ENCODE assay signal across 8 cellular contexts in genomic region chr10:91409069-91409868, GRCh38. TPM values are rescaled to one million over a fixed set of nuclear protein-coding genes. Genes with fewer than 3 reads are reported as not detected.
A peak's percentile ranks its signal among the peaks of the same experiment; 100 is the strongest.
DNase-seq lines count a peak whose midpoint lies in the region; ATAC-seq and TF ChIP-seq lines count a peak whose summit lies in the region.

No MANE protein-coding gene starts in this region.

- no peaks in the 10 kb centered on the region for H3K27me3 ChIP-seq in neural progenitor cell
- no peaks in the 10 kb centered on the region for H3K27me3 ChIP-seq in upper lobe of right lung

- H3K4me3 ChIP-seq in neural progenitor cell: peak overlapping the region; percentile 62
- H3K4me3 ChIP-seq in upper lobe of right lung: peak overlapping the region; percentile 89

- H3K4me1 ChIP-seq in neural progenitor cell (peaks cover 49% of the 10 kb centered on the region), upper lobe of right lung (peaks cover 1% of the 10 kb centered on the region)

- H3K79me2 ChIP-seq in neural progenitor cell (ENCODE audit: low read depth): peaks cover 47% of the 10 kb centered on the region

- TF ChIP-seq CTCF in neural progenitor cell (IDR thresholded peaks at IDR 0.05) (no peak), upper lobe of right lung (IDR thresholded peaks at IDR 0.05) (no peak)

- peaks cover 40% of the 10 kb centered on the region for H3F3A ChIP-seq in neural progenitor cell (ENCODE audit: low read depth)

- peak overlapping the region; percentile 96 for H3K27ac ChIP-seq in neural progenitor cell
- H3K27ac ChIP-seq in upper lobe of right lung: peak overlapping the region; percentile 100

- peak; percentile 84 for DNase-seq in DMS 273 (lab: John Stamatoyannopoulos, UW; ENCODE audit: unreplicated experiment)
- peak; percentile 84 for DNase-seq in NCI-H748 (lab: John Stamatoyannopoulos, UW; ENCODE audit: unreplicated experiment)
- peak; percentile 47 for DNase-seq in germinal center (ENCODE audit: low spot score)
- DNase-seq in neural progenitor cell (ENCODE audit: low spot score): peak; percentile 82
- peak; percentile 88 for DNase-seq in upper lobe of right lung

- peak overlapping the region; percentile 61 for H2AFZ ChIP-seq in neural progenitor cell (replicated peaks)

- H3K27ac Mint-ChIP-seq in activated naive CD4-positive, alpha-beta T cell treated with anti-CD3 and anti-CD28 coated beads, Interleukin-2, amount 50 U/mL, for 24 hours: peak overlapping the region; percentile 77
- peak overlapping the region; percentile 87 for H3K27ac Mint-ChIP-seq in neural progenitor cell

- intact Hi-C loops in upper lobe of right lung (cut with DNase I): no loop called here

- H3K9me3 Mint-ChIP-seq in activated naive CD4-positive, alpha-beta T cell treated with anti-CD3 and anti-CD28 coated beads, Interleukin-2, amount 50 U/mL, for 24 hours: no peaks in the 10 kb centered on the region
- H3K9me3 Mint-ChIP-seq in neural progenitor cell: peaks cover 2% of the 10 kb centered on the region

- H3K27me3 Mint-ChIP-seq in activated naive CD4-positive, alpha-beta T cell treated with anti-CD3 and anti-CD28 coated beads, Interleukin-2, amount 50 U/mL, for 24 hours: no peaks in the 10 kb centered on the region
- peaks cover 2% of the 10 kb centered on the region for H3K27me3 Mint-ChIP-seq in neural progenitor cell (ENCODE audit: insufficient read depth, low read depth)

- no peaks in the 10 kb centered on the region for H3K36me3 Mint-ChIP-seq in activated naive CD4-positive, alpha-beta T cell treated with anti-CD3 and anti-CD28 coated beads, Interleukin-2, amount 50 U/mL, for 24 hours
- H3K36me3 Mint-ChIP-seq in neural progenitor cell: no peaks in the 10 kb centered on the region

- peak overlapping the region; percentile 88 for H3K4me2 ChIP-seq in neural progenitor cell

- peak overlapping the region; percentile 78 for H3K4me3 Mint-ChIP-seq in activated naive CD4-positive, alpha-beta T cell treated with anti-CD3 and anti-CD28 coated beads, Interleukin-2, amount 50 U/mL, for 24 hours
- peak overlapping the region; percentile 88 for H3K4me3 Mint-ChIP-seq in neural progenitor cell

- H3K9me3 ChIP-seq in neural progenitor cell (ENCODE audit: low read depth) (no peaks in the 10 kb centered on the region), upper lobe of right lung (no peaks in the 10 kb centered on the region)

- no peaks in the 10 kb centered on the region for H3K36me3 ChIP-seq in neural progenitor cell
- no peaks in the 10 kb centered on the region for H3K36me3 ChIP-seq in upper lobe of right lung

- H3K9ac ChIP-seq in neural progenitor cell: peak overlapping the region; percentile 74

- peaks cover 26% of the 10 kb centered on the region for H4K20me1 ChIP-seq in neural progenitor cell (ENCODE audit: low read depth)

- ATAC-seq in GM19455 (IDR thresholded peaks at IDR 0.05; ENCODE audit: unreplicated experiment) (peak; percentile 40), HG03558 (IDR thresholded peaks at IDR 0.05; ENCODE audit: extremely low read depth, unreplicated experiment) (peak; percentile 1), upper lobe of right lung (peak; percentile 91)

- peaks cover 17% of the 10 kb centered on the region for H3K4me1 Mint-ChIP-seq in activated naive CD4-positive, alpha-beta T cell treated with anti-CD3 and anti-CD28 coated beads, Interleukin-2, amount 50 U/mL, for 24 hours
- peaks cover 43% of the 10 kb centered on the region for H3K4me1 Mint-ChIP-seq in neural progenitor cell

RNA-seq across cellular contexts. Expression of gene HECTD2, which starts 0.9 kb away (rescaled TPM):
- total RNA-seq in neural progenitor cell (ENCODE audit: low replicate concordance) (49.2 and 51.5 TPM in 2 replicates), upper lobe of right lung (14.8 TPM)

Comparison
In these comparisons a context has a peak if more than half of its experiments do, and no peak if none do; other contexts are left out.
1. Peak in every context shown above with its lines: DNase-seq, ATAC-seq, H3K4me3 ChIP-seq and H3K27ac ChIP-seq.
2. ATAC-seq: peak in every context shown above with its lines; median percentile 91 in upper lobe of right lung; 40 in GM19455; 1 in HG03558.